In genomic region chr2:102749938-102750337, GRCh38 we compare ENCODE assay signal across 15 cellular contexts. TPM values are rescaled to one million over a fixed set of nuclear protein-coding genes. Genes with fewer than 3 reads are reported as not detected.
A peak's percentile ranks its signal among the peaks of the same experiment; 100 is the strongest.
DNase-seq lines count a peak whose midpoint lies in the region; ATAC-seq lines count a peak whose summit lies in the region.
"Had no signal": no experiment of that assay in that cellular context is flagged by ENCODE, and none has a peak within 500 bp of the region (broad histone marks: within the 10 kb centered on the region; RNA-seq: fewer than 3 reads in every experiment).

No MANE protein-coding gene starts in this region.

- H3K27ac Mint-ChIP-seq in naive B cell, result peak overlapping the region in 1 of 6 donors; percentile 3
- H3K27ac Mint-ChIP-seq in natural killer cell treated with Interleukin-12 subunit alpha and Interleukin-12 subunit beta and Interleukin-15 and Interleukin-18, amount 100 ng/mL, for 72 hours, result no peak overlapping the region
- H3K27ac Mint-ChIP-seq: activated T-cell treated with anti-CD3 and anti-CD28 coated beads, Interleukin-2, amount 50 U/mL, for 24 hours; T-helper 1 cell treated with Interleukin-12 subunit alpha and Interleukin-12 subunit beta and Interleukin-4 antibody, amounts not matched to agents 30 μg/mL and 1 μg/mL, for 36 hours had no signal

- no peaks in the 10 kb centered on the region for H3K36me3 Mint-ChIP-seq in naive B cell
- H3K36me3 Mint-ChIP-seq in natural killer cell treated with Interleukin-12 subunit alpha and Interleukin-12 subunit beta and Interleukin-15 and Interleukin-18, amount 100 ng/mL, for 72 hours, result no peaks in the 10 kb centered on the region

- H3K4me3 Mint-ChIP-seq in naive B cell, result no peak overlapping the region
- H3K4me3 Mint-ChIP-seq in natural killer cell treated with Interleukin-12 subunit alpha and Interleukin-12 subunit beta and Interleukin-15 and Interleukin-18, amount 100 ng/mL, for 72 hours, result no peak overlapping the region
- H3K4me3 Mint-ChIP-seq: activated T-cell treated with anti-CD3 and anti-CD28 coated beads, Interleukin-2, amount 50 U/mL, for 24 hours; T-helper 1 cell treated with Interleukin-12 subunit alpha and Interleukin-12 subunit beta and Interleukin-4 antibody, amounts not matched to agents 30 μg/mL and 1 μg/mL, for 36 hours had no signal

- peaks cover 0 to 5% (median 0%) of the 10 kb centered on the region in 7 donors for H3K9me3 Mint-ChIP-seq in naive B cell
- H3K9me3 Mint-ChIP-seq in natural killer cell treated with Interleukin-12 subunit alpha and Interleukin-12 subunit beta and Interleukin-15 and Interleukin-18, amount 100 ng/mL, for 72 hours, result no peaks in the 10 kb centered on the region
- H3K9me3 Mint-ChIP-seq: activated T-cell treated with anti-CD3 and anti-CD28 coated beads, Interleukin-2, amount 50 U/mL, for 24 hours; T-helper 1 cell treated with Interleukin-12 subunit alpha and Interleukin-12 subunit beta and Interleukin-4 antibody, amounts not matched to agents 30 μg/mL and 1 μg/mL, for 36 hours had no signal

- no peaks in the 10 kb centered on the region for H3K27me3 Mint-ChIP-seq in naive B cell
- no peaks in the 10 kb centered on the region for H3K27me3 Mint-ChIP-seq in natural killer cell treated with Interleukin-12 subunit alpha and Interleukin-12 subunit beta and Interleukin-15 and Interleukin-18, amount 100 ng/mL, for 72 hours
- H3K27me3 Mint-ChIP-seq: activated T-cell treated with anti-CD3 and anti-CD28 coated beads, Interleukin-2, amount 50 U/mL, for 24 hours had no signal

- peaks cover 8 to 13% (median 11%) of the 10 kb centered on the region in 3 donors for H3K4me1 Mint-ChIP-seq in naive B cell
- no peaks in the 10 kb centered on the region for H3K4me1 Mint-ChIP-seq in natural killer cell treated with Interleukin-12 subunit alpha and Interleukin-12 subunit beta and Interleukin-15 and Interleukin-18, amount 100 ng/mL, for 72 hours (ENCODE audit: low read depth in 2 of 2)

- DNase-seq in naive B cell, result no peak
- DNase-seq in SHP77 treated with DMSO at 0.1 percent for 48 hours (lab: John Stamatoyannopoulos, UW), result no peak
- no peak for DNase-seq in natural killer cell treated with Interleukin-12 subunit alpha and Interleukin-12 subunit beta and Interleukin-15 and Interleukin-18, amount 100 ng/mL, for 72 hours (ENCODE audit: low spot score)
- no peak for DNase-seq in GM03348 (ENCODE audit: low spot score)
- DNase-seq: activated CD4-positive, alpha-beta T cell treated with anti-CD3 and anti-CD28 coated beads for 4 hours; activated T-cell treated with anti-CD3 and anti-CD28 coated beads, Interleukin-2, amount 50 U/mL, for 24 hours; anterior cingulate cortex; cortex of kidney; lower lobe of right lung; NCI-H1436; NCI-H510A treated with DMSO at 0.1 percent for 48 hours had no signal

- peak; percentile 58 for ATAC-seq in GM19023 (IDR thresholded peaks at IDR 0.05; ENCODE audit: unreplicated experiment)
- peak; percentile 77 for ATAC-seq in GM21619 (IDR thresholded peaks at IDR 0.05; ENCODE audit: unreplicated experiment)
- ATAC-seq in HG03175 (IDR thresholded peaks at IDR 0.05; ENCODE audit: unreplicated experiment), result peak; percentile 80
- ATAC-seq in naive B cell (ENCODE audit: low read depth in 2 of 2), result peak; percentile 51 to 56
- ATAC-seq in natural killer cell treated with Interleukin-12 subunit alpha and Interleukin-12 subunit beta and Interleukin-15 and Interleukin-18, amount 100 ng/mL, for 72 hours, result no peak
- ATAC-seq: lower lobe of right lung had no signal

RNA-seq across cellular contexts. Expression of gene TMEM182, which starts 11.9 kb away (rescaled TPM):
- polyA plus RNA-seq in naive B cell (ENCODE audit: low read depth in 6 of 6), result 10 to 100 TPM in 1 of 6 donors, 1 to 10 TPM in 5; 6.6 to 18.2 (median 7.5) TPM
- 1 to 10 TPM; 3.6 to 4.8 TPM for total RNA-seq in natural killer cell treated with Interleukin-12 subunit alpha and Interleukin-12 subunit beta and Interleukin-15 and Interleukin-18, amount 100 ng/mL, for 72 hours

Comparison
In these comparisons a context has a peak if more than half of its experiments do, and no peak if none do; other contexts are left out.
1. ATAC-seq: peak in GM19023 (single experiment), GM21619 (single experiment), HG03175 (single experiment) and naive B cell (2 of 2); none in natural killer cell treated with Interleukin-12 subunit alpha and Interleukin-12 subunit beta and Interleukin-15 and Interleukin-18, amount 100 ng/mL, for 72 hours (0 of 2).